Comparison of ENCODE assay signal across 8 cellular contexts in genomic region chr10:72625608-72626443, GRCh38. TPM values are rescaled to one million over a fixed set of nuclear protein-coding genes. Genes with fewer than 3 reads are reported as not detected.
DNase-seq lines count a peak whose midpoint lies in the region; ATAC-seq and TF ChIP-seq lines count a peak whose summit lies in the region.

A gene with protein sequence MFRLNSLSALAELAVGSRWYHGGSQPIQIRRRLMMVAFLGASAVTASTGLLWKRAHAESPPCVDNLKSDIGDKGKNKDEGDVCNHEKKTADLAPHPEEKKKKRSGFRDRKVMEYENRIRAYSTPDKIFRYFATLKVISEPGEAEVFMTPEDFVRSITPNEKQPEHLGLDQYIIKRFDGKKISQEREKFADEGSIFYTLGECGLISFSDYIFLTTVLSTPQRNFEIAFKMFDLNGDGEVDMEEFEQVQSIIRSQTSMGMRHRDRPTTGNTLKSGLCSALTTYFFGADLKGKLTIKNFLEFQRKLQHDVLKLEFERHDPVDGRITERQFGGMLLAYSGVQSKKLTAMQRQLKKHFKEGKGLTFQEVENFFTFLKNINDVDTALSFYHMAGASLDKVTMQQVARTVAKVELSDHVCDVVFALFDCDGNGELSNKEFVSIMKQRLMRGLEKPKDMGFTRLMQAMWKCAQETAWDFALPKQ (minus strand): TSS chr10:72626079. CDS start chr10:72566793, 59,286 bp downstream.

- no peaks in the 10 kb centered on the region for H3K9me3 ChIP-seq in mucosa of descending colon

- H3K4me3 Mint-ChIP-seq in IgD-negative memory B cell, result peak within 1 kb of the TSS; percentile 97 to 99 (median 98)

- H3K4me1 Mint-ChIP-seq in IgD-negative memory B cell, result peaks cover 11 to 15% (median 12%) of the 10 kb centered on the region in 3 donors

- H3K4me3 ChIP-seq in epithelial cell of esophagus (ENCODE audit: low read length) (peak within 1 kb of the TSS; percentile 99), mucosa of descending colon (peak within 1 kb of the TSS; percentile 43)

- H3K36me3 Mint-ChIP-seq in IgD-negative memory B cell, result peaks cover under 1% of the 10 kb centered on the region

- no peaks in the 10 kb centered on the region for H3K4me1 ChIP-seq in mucosa of descending colon (ENCODE audit: low read depth)

- H3K27ac Mint-ChIP-seq in IgD-negative memory B cell, result peak within 1 kb of the TSS; percentile 71 to 92 (median 83)

- DNase-seq in DMS 273 (lab: John Stamatoyannopoulos, UW; ENCODE audit: unreplicated experiment) (peak; percentile 97), OCI-M2 (lab: John Stamatoyannopoulos, UW; ENCODE audit: unreplicated experiment) (peak; percentile 77), activated T-cell treated with anti-CD3 and anti-CD28 coated beads for 4 hours (peak; percentile 95), epithelial cell of esophagus (ENCODE audit: low read depth) (peak; percentile 96), mucosa of descending colon (peak; percentile 95 to 98 (median 96))
- peak; percentile 94 for DNase-seq in stimulated activated CD8-positive, alpha-beta memory T cell treated with anti-CD3 and anti-CD28 coated beads, Interleukin-4, amount 100 ng/mL, for 24 hours (ENCODE audit: low read depth)

- TF ChIP-seq CTCF in epithelial cell of esophagus (IDR thresholded peaks at IDR 0.05; ENCODE audit: insufficient read depth, low read depth, low read length, missing control alignments) (no peak), mucosa of descending colon (IDR thresholded peaks at IDR 0.05) (no peak)

- no peaks in the 10 kb centered on the region for H3K9me3 Mint-ChIP-seq in IgD-negative memory B cell

- intact Hi-C loops in mucosa of descending colon (cut with DNase I, micrococcal nuclease), result no loop called here

- peak; percentile 97 for ATAC-seq in GM21528 (IDR thresholded peaks at IDR 0.05; ENCODE audit: low FRiP score, unreplicated experiment)
- ATAC-seq in mucosa of descending colon, result peak; percentile 100

- no peaks in the 10 kb centered on the region for H3K36me3 ChIP-seq in mucosa of descending colon (ENCODE audit: low read depth)

- H3K27me3 Mint-ChIP-seq in IgD-negative memory B cell, result no peaks in the 10 kb centered on the region

RNA-seq across cellular contexts. Expression of the gene that starts here (rescaled TPM):
- 24.4 TPM for polyA plus RNA-seq in IgD-negative memory B cell
- 10 to 100 TPM; 38.6 to 45.3 (median 45.0) TPM for total RNA-seq in mucosa of descending colon

Comparison
In these comparisons a context has a peak if more than half of its experiments do, and no peak if none do; other contexts are left out.
1. Peak in every context shown above with its lines: DNase-seq, ATAC-seq and H3K4me3 ChIP-seq.